In genomic region chr1:16055613-16056520, GRCh38 we compare ENCODE assay signal across 8 cellular contexts. TPM values are rescaled to one million over a fixed set of nuclear protein-coding genes. Genes with fewer than 3 reads are reported as not detected.
DNase-seq lines count a peak whose midpoint lies in the region; ATAC-seq and TF ChIP-seq lines count a peak whose summit lies in the region.

No MANE protein-coding gene starts in this region.

- H3K27me3 ChIP-seq in neutrophil, result no peaks in the 10 kb centered on the region

- DNase-seq in AG08395 (ENCODE audit: low spot score) (peak; percentile 85), RKO (ENCODE audit: low spot score) (peak; percentile 71), activated T-helper 1 cell treated with Interleukin-2 at 50 U/mL for 16 hours (ENCODE audit: low read depth) (peak; percentile 63), fibroblast of the aortic adventitia (ENCODE audit: low read depth) (peak; percentile 75), substantia nigra (lab: John Stamatoyannopoulos, UW) (peak in 41 of 49 donors; percentile 4 to 90 (median 53))

- H3K9me3 ChIP-seq in neutrophil, result no peaks in the 10 kb centered on the region

- ATAC-seq in GM19043 (IDR thresholded peaks at IDR 0.05; ENCODE audit: low read depth, unreplicated experiment), result peak; percentile 71

- H3K4me1 ChIP-seq in neutrophil (ENCODE audit: control insufficient read depth in 1 of 2, insufficient read depth in 1 of 2, low read depth in 1 of 2, low read length in 1 of 2), result no peaks in the 10 kb centered on the region

- no peaks in the 10 kb centered on the region for H3K36me3 ChIP-seq in neutrophil

- TF ChIP-seq CTCF in LNCAP (IDR thresholded peaks at IDR 0.05) (peak; percentile 49), fibroblast of the aortic adventitia (IDR thresholded peaks at IDR 0.05; ENCODE audit: insufficient read depth, low read length) (peak; percentile 99), neutrophil (IDR thresholded peaks at IDR 0.05) (peak; percentile 63)

- H3K27ac ChIP-seq in neutrophil, result no peak overlapping the region
- H3K27ac ChIP-seq in substantia nigra (ENCODE audit: low read depth, low read length, poor library complexity, severe bottlenecking), result no peak overlapping the region

- H3K4me3 ChIP-seq in fibroblast of the aortic adventitia (ENCODE audit: low read depth, low read length) (no peak overlapping the region), neutrophil (ENCODE audit: low read depth in 1 of 2, low read length in 1 of 2) (no peak overlapping the region)

RNA-seq across cellular contexts. Expression of gene CLCNKB, which starts 12.3 kb away (rescaled TPM):
- not detected in 2 replicates for total RNA-seq in fibroblast of the aortic adventitia (ENCODE audit: low replicate concordance)

RNA-seq across cellular contexts. Expression of gene FAM131C, which starts 17.6 kb away (rescaled TPM):
- 0.08 and 0.63 TPM in 2 replicates for total RNA-seq in fibroblast of the aortic adventitia (ENCODE audit: low replicate concordance)

RNA-seq across cellular contexts. Expression of gene CLCNKA, which starts 34.0 kb away (rescaled TPM):
- 0.09 and 0.25 TPM in 2 replicates for total RNA-seq in fibroblast of the aortic adventitia (ENCODE audit: low replicate concordance)

RNA-seq across cellular contexts. Expression of gene HSPB7, which starts 38.0 kb away (rescaled TPM):
- 8.9 TPM in 1 of 2 replicates, not detected in the other for total RNA-seq in fibroblast of the aortic adventitia (ENCODE audit: low replicate concordance)

RNA-seq across cellular contexts. Expression of gene SRARP, which starts 51.8 kb away (rescaled TPM):
- total RNA-seq in fibroblast of the aortic adventitia (ENCODE audit: low replicate concordance), result not detected in 2 replicates

Comparison
In these comparisons a context has a peak if more than half of its experiments do, and no peak if none do; other contexts are left out.
1. CTCF ChIP-seq: peak in every context shown above with its lines; median percentile 99 in fibroblast of the aortic adventitia; 63 in neutrophil; 49 in LNCAP.